Comparison of ENCODE assay signal across 1 cellular context in genomic region chr17:64615025-64615677, GRCh38.
TF ChIP-seq lines count a peak whose summit lies in the region.

No MANE protein-coding gene starts in this region.

TF ChIP-seq in HEK293, 187 proteins besides CTCF, POLR2A, EP300 and RAD21 (continued from another document):
- TF ChIP-seq, protein P1, sequence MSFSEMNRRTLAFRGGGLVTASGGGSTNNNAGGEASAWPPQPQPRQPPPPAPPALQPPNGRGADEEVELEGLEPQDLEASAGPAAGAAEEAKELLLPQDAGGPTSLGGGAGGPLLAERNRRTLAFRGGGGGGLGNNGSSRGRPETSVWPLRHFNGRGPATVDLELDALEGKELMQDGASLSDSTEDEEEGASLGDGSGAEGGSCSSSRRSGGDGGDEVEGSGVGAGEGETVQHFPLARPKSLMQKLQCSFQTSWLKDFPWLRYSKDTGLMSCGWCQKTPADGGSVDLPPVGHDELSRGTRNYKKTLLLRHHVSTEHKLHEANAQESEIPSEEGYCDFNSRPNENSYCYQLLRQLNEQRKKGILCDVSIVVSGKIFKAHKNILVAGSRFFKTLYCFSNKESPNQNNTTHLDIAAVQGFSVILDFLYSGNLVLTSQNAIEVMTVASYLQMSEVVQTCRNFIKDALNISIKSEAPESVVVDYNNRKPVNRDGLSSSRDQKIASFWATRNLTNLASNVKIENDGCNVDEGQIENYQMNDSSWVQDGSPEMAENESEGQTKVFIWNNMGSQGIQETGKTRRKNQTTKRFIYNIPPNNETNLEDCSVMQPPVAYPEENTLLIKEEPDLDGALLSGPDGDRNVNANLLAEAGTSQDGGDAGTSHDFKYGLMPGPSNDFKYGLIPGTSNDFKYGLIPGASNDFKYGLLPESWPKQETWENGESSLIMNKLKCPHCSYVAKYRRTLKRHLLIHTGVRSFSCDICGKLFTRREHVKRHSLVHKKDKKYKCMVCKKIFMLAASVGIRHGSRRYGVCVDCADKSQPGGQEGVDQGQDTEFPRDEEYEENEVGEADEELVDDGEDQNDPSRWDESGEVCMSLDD (tag by site-specific recombination; IDR thresholded peaks at IDR 0.05): no peak
